1 cellular context compared by ENCODE assay signal in the genomic region with DNA sequence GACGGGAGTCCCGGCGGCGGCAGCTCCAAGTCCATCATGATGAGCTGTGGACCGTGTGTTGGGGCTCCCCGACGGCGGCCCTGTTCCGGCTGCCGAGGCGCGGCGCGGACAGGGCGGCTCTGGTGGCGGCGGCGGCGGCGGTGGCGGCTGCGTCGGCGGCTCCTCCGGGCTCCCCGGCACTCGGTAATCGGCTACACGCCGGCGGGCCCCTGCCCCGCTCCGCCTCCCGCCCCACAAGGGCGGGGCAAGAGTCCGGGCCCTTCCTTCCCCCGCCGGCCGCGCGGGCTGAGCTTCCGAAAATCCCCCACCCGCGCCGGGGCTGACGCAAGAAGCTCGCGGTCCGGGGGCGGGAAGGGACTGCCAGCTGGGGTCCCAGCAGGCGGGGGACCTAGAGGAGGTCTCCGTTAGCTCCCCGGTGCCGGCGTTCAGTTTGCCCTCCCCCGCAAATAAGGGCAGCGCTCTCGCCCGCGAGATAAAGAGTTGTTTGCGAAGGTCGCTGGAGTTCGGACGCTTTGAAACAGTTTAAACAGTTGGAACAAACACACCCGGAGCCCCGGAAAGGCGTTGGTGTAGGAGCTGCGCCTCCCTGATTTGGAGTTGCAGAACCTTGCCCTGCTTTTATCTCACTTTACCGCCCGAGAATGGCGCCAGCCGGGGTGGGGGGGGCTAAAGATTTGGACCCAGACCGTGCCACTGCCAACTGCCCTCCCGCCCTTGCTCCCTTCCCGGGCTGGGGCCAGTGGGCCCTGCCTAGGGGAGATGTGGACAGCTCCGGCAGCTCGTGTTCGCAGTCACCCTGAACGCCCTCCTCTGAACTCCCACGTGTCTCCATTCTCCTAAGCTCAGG.
TF ChIP-seq lines count a peak whose summit lies in the region.

TSS of gene NFE2L2 (minus strand) at position 189 of the 847 bp plus-strand sequence. CDS start at position 38, 151 bp downstream.

TF ChIP-seq in HEK293, 187 proteins besides CTCF, POLR2A, EP300 and RAD21 (continued from another document and continues in another):
- TF ChIP-seq, protein P1, sequence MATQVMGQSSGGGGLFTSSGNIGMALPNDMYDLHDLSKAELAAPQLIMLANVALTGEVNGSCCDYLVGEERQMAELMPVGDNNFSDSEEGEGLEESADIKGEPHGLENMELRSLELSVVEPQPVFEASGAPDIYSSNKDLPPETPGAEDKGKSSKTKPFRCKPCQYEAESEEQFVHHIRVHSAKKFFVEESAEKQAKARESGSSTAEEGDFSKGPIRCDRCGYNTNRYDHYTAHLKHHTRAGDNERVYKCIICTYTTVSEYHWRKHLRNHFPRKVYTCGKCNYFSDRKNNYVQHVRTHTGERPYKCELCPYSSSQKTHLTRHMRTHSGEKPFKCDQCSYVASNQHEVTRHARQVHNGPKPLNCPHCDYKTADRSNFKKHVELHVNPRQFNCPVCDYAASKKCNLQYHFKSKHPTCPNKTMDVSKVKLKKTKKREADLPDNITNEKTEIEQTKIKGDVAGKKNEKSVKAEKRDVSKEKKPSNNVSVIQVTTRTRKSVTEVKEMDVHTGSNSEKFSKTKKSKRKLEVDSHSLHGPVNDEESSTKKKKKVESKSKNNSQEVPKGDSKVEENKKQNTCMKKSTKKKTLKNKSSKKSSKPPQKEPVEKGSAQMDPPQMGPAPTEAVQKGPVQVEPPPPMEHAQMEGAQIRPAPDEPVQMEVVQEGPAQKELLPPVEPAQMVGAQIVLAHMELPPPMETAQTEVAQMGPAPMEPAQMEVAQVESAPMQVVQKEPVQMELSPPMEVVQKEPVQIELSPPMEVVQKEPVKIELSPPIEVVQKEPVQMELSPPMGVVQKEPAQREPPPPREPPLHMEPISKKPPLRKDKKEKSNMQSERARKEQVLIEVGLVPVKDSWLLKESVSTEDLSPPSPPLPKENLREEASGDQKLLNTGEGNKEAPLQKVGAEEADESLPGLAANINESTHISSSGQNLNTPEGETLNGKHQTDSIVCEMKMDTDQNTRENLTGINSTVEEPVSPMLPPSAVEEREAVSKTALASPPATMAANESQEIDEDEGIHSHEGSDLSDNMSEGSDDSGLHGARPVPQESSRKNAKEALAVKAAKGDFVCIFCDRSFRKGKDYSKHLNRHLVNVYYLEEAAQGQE (tag by site-specific recombination; IDR thresholded peaks at IDR 0.05): peak; percentile 90
- TF ChIP-seq HOXD13 (CRISPR knock-in tag; IDR thresholded peaks at IDR 0.05; ENCODE audit: borderline replicate concordance): peak; percentile 68; the same call in 1 of the 2 replicates
- no peak for TF ChIP-seq ZNF16 (tag by site-specific recombination; IDR thresholded peaks at IDR 0.05; ENCODE audit: low read depth)
- no peak for TF ChIP-seq ZNF274 (IDR thresholded peaks at IDR 0.05; ENCODE audit: low read length)
- no peak for TF ChIP-seq ZNF274 (tag by site-specific recombination; IDR thresholded peaks at IDR 0.05; ENCODE audit: borderline replicate concordance)
- TF ChIP-seq, protein P2, sequence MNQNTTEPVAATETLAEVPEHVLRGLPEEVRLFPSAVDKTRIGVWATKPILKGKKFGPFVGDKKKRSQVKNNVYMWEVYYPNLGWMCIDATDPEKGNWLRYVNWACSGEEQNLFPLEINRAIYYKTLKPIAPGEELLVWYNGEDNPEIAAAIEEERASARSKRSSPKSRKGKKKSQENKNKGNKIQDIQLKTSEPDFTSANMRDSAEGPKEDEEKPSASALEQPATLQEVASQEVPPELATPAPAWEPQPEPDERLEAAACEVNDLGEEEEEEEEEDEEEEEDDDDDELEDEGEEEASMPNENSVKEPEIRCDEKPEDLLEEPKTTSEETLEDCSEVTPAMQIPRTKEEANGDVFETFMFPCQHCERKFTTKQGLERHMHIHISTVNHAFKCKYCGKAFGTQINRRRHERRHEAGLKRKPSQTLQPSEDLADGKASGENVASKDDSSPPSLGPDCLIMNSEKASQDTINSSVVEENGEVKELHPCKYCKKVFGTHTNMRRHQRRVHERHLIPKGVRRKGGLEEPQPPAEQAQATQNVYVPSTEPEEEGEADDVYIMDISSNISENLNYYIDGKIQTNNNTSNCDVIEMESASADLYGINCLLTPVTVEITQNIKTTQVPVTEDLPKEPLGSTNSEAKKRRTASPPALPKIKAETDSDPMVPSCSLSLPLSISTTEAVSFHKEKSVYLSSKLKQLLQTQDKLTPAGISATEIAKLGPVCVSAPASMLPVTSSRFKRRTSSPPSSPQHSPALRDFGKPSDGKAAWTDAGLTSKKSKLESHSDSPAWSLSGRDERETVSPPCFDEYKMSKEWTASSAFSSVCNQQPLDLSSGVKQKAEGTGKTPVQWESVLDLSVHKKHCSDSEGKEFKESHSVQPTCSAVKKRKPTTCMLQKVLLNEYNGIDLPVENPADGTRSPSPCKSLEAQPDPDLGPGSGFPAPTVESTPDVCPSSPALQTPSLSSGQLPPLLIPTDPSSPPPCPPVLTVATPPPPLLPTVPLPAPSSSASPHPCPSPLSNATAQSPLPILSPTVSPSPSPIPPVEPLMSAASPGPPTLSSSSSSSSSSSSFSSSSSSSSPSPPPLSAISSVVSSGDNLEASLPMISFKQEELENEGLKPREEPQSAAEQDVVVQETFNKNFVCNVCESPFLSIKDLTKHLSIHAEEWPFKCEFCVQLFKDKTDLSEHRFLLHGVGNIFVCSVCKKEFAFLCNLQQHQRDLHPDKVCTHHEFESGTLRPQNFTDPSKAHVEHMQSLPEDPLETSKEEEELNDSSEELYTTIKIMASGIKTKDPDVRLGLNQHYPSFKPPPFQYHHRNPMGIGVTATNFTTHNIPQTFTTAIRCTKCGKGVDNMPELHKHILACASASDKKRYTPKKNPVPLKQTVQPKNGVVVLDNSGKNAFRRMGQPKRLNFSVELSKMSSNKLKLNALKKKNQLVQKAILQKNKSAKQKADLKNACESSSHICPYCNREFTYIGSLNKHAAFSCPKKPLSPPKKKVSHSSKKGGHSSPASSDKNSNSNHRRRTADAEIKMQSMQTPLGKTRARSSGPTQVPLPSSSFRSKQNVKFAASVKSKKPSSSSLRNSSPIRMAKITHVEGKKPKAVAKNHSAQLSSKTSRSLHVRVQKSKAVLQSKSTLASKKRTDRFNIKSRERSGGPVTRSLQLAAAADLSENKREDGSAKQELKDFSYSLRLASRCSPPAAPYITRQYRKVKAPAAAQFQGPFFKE (tag by site-specific recombination; IDR thresholded peaks at IDR 0.05; ENCODE audit: borderline replicate concordance): no peak
- TF ChIP-seq, protein P3, sequence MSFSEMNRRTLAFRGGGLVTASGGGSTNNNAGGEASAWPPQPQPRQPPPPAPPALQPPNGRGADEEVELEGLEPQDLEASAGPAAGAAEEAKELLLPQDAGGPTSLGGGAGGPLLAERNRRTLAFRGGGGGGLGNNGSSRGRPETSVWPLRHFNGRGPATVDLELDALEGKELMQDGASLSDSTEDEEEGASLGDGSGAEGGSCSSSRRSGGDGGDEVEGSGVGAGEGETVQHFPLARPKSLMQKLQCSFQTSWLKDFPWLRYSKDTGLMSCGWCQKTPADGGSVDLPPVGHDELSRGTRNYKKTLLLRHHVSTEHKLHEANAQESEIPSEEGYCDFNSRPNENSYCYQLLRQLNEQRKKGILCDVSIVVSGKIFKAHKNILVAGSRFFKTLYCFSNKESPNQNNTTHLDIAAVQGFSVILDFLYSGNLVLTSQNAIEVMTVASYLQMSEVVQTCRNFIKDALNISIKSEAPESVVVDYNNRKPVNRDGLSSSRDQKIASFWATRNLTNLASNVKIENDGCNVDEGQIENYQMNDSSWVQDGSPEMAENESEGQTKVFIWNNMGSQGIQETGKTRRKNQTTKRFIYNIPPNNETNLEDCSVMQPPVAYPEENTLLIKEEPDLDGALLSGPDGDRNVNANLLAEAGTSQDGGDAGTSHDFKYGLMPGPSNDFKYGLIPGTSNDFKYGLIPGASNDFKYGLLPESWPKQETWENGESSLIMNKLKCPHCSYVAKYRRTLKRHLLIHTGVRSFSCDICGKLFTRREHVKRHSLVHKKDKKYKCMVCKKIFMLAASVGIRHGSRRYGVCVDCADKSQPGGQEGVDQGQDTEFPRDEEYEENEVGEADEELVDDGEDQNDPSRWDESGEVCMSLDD (tag by site-specific recombination; IDR thresholded peaks at IDR 0.05): peak; percentile 46; the same call in 1 of the 2 replicates
- TF ChIP-seq ZNF544 (tag by site-specific recombination; IDR thresholded peaks at IDR 0.05): no peak
- TF ChIP-seq BCL6B (tag by site-specific recombination; IDR thresholded peaks at IDR 0.05): no peak
- no peak for TF ChIP-seq SALL2 (tag by site-specific recombination; IDR thresholded peaks at IDR 0.05; ENCODE audit: borderline replicate concordance)
- TF ChIP-seq ZNF112 (tag by site-specific recombination; IDR thresholded peaks at IDR 0.05): no peak
- TF ChIP-seq PRDM1 (tag by site-specific recombination; IDR thresholded peaks at IDR 0.05): no peak
- no peak for TF ChIP-seq ZNF76 (tag by site-specific recombination; IDR thresholded peaks at IDR 0.05; ENCODE audit: borderline replicate concordance, low read depth)
- no peak for TF ChIP-seq GFI1B (tag by site-specific recombination; IDR thresholded peaks at IDR 0.05)
- TF ChIP-seq, protein P4, sequence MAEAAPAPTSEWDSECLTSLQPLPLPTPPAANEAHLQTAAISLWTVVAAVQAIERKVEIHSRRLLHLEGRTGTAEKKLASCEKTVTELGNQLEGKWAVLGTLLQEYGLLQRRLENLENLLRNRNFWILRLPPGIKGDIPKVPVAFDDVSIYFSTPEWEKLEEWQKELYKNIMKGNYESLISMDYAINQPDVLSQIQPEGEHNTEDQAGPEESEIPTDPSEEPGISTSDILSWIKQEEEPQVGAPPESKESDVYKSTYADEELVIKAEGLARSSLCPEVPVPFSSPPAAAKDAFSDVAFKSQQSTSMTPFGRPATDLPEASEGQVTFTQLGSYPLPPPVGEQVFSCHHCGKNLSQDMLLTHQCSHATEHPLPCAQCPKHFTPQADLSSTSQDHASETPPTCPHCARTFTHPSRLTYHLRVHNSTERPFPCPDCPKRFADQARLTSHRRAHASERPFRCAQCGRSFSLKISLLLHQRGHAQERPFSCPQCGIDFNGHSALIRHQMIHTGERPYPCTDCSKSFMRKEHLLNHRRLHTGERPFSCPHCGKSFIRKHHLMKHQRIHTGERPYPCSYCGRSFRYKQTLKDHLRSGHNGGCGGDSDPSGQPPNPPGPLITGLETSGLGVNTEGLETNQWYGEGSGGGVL (tag by site-specific recombination; IDR thresholded peaks at IDR 0.05): peak; percentile 93
- TF ChIP-seq ZNF146 (tag by site-specific recombination; IDR thresholded peaks at IDR 0.05): no peak
- TF ChIP-seq KLF17 (tag by site-specific recombination; IDR thresholded peaks at IDR 0.05): 0 out of 2 replicates have a peak, but pooled peaks have one; percentile 47
- 0 out of 2 replicates have a peak, but pooled peaks have one; percentile 11 for TF ChIP-seq ZNF626 (tag by site-specific recombination; IDR thresholded peaks at IDR 0.05)
- no peak for TF ChIP-seq ZNF521 (tag by site-specific recombination; IDR thresholded peaks at IDR 0.05)
- no peak for TF ChIP-seq ZNF677 (tag by site-specific recombination; IDR thresholded peaks at IDR 0.05)
- TF ChIP-seq WT1 (tag by site-specific recombination; IDR thresholded peaks at IDR 0.05): no peak; the same call in 1 of the 2 replicates
- no peak for TF ChIP-seq ZNF658 (tag by site-specific recombination; IDR thresholded peaks at IDR 0.05)
- TF ChIP-seq ZNF18 (tag by site-specific recombination; IDR thresholded peaks at IDR 0.05): no peak
- no peak for TF ChIP-seq ZNF670 (tag by site-specific recombination; IDR thresholded peaks at IDR 0.05; ENCODE audit: low read depth)
- no peak for TF ChIP-seq ZBTB48 (tag by site-specific recombination; IDR thresholded peaks at IDR 0.05)
- TF ChIP-seq SP2 (tag by site-specific recombination; IDR thresholded peaks at IDR 0.05): peak; percentile 78
- TF ChIP-seq ZNF48 (tag by site-specific recombination; IDR thresholded peaks at IDR 0.05): no peak
- no peak for TF ChIP-seq ZNF561 (tag by site-specific recombination; IDR thresholded peaks at IDR 0.05; ENCODE audit: borderline replicate concordance)
- TF ChIP-seq ZSCAN18 (tag by site-specific recombination; IDR thresholded peaks at IDR 0.05): no peak
- TF ChIP-seq ZSCAN30 (tag by site-specific recombination; IDR thresholded peaks at IDR 0.05): peak; percentile 73; the same call in 1 of the 2 replicates
- TF ChIP-seq YY1 (tag by site-specific recombination; IDR thresholded peaks at IDR 0.05): no peak
- TF ChIP-seq ZNF473 (tag by site-specific recombination; IDR thresholded peaks at IDR 0.05): no peak
- TF ChIP-seq, protein P5, sequence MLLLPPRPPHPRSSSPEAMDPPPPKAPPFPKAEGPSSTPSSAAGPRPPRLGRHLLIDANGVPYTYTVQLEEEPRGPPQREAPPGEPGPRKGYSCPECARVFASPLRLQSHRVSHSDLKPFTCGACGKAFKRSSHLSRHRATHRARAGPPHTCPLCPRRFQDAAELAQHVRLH (tag by site-specific recombination; IDR thresholded peaks at IDR 0.05): no peak
